12 cellular contexts compared by ENCODE assay signal in the genomic region with DNA sequence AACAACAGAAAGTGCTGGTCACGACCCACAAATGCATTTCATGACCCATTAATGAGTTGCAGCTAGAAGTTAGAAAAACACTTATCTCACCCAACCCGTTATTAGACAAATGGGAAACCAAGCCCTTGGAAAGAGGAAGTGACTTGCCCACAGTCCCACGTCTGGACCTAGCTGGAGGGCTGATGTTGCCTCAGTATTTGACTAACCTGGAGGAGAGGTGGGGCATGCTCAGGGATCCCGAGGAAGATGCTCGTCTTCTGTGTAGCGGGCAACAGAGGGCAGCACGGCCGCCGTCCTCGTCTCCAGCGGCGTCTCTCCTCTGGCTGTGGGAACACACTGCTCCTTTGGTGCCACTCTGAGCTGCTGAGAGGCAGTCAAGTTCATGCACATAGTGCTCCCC. TPM values are rescaled to one million over a fixed set of nuclear protein-coding genes. Genes with fewer than 3 reads are reported as not detected.
DNase-seq lines count a peak whose midpoint lies in the region; ATAC-seq and TF ChIP-seq lines count a peak whose summit lies in the region.
"Had no signal": no experiment of that assay in that cellular context is flagged by ENCODE, and none has a peak within 500 bp of the region (broad histone marks: within the 10 kb centered on the region; RNA-seq: fewer than 3 reads in every experiment).

No MANE protein-coding gene starts in this region.

- ATAC-seq in left ventricle myocardium superior = no peak
- ATAC-seq in WTC11 = peak; percentile 13; the same call in 1 of the 2 replicates
- ATAC-seq: PC-3 had no signal

- H3K36me3 Mint-ChIP-seq in WTC11 = peaks cover 93% of the 10 kb centered on the region

- H3K36me3 ChIP-seq in left ventricle myocardium inferior (peaks cover 71% of the 10 kb centered on the region), thyroid gland (peaks cover 47 to 84% of the 10 kb centered on the region in 2 donors)
- H3K36me3 ChIP-seq: BLaER1 had no signal

- intact Hi-C loops in left ventricle myocardium inferior (cut with micrococcal nuclease) (no loop called here), left ventricle myocardium superior (cut with micrococcal nuclease) (no loop called here), thyroid gland (cut with DNase I) (no loop called here)

- TF ChIP-seq CTCF in left ventricle myocardium inferior (IDR thresholded peaks at IDR 0.05; ENCODE audit: borderline replicate concordance) (no peak), WTC11 (IDR thresholded peaks at IDR 0.05) (no peak), thyroid gland (IDR thresholded peaks at IDR 0.05) (no peak)

- H3K27me3 ChIP-seq in left ventricle myocardium inferior (ENCODE audit: low read depth) = no peaks in the 10 kb centered on the region
- H3K27me3 ChIP-seq in thyroid gland = no peaks in the 10 kb centered on the region
- H3K27me3 ChIP-seq: BLaER1 had no signal

- H3K9me3 ChIP-seq in left ventricle myocardium inferior (replicated peaks) = no peaks in the 10 kb centered on the region
- no peaks in the 10 kb centered on the region for H3K9me3 ChIP-seq in thyroid gland
- H3K9me3 ChIP-seq: BLaER1 had no signal

- WGBS in thyroid gland, 2 donors = 83 to 90% methylated on average over 12 of the region's 12 CpGs

- POLR2A ChIA-PET in WTC11 (lab: Charles Lee) = interaction anchor here (0.6 to 1.3 kb wide), 2 partner anchors 9 to 10 kb away, joined by 3 read pairs; no protein-coding TSS in a partner anchor

- CTCF ChIA-PET in WTC11 (lab: Charles Lee) = interaction anchor here (0.6 to 1.2 kb wide), 2 partner anchors 9 to 15 kb away, joined by 3 read pairs; no protein-coding TSS in a partner anchor

- TF ChIP-seq POLR2A in thyroid gland (IDR thresholded peaks at IDR 0.05) = no peak

- DNase-seq in left ventricle myocardium inferior (no peak), left ventricle myocardium superior (no peak), WTC11 (ENCODE audit: low spot score) (peak; percentile 11), mesenteric fat pad (ENCODE audit: low spot score) (peak; percentile 73), HCEC 1CT (no peak), GDM1 (lab: John Stamatoyannopoulos, UW) (no peak), globus pallidus (ENCODE audit: low spot score) (no peak), thyroid gland (no peak)
- DNase-seq: activated gamma-delta T cell, GOT3, PC-3 had no signal

- H3K9me3 Mint-ChIP-seq in WTC11 = no peaks in the 10 kb centered on the region

- no peak overlapping the region for H3K4me3 Mint-ChIP-seq in WTC11

- no peaks in the 10 kb centered on the region for H3K27me3 Mint-ChIP-seq in WTC11 (ENCODE audit: low read depth)

- peaks cover 100% of the 10 kb centered on the region for H3K4me1 ChIP-seq in left ventricle myocardium inferior
- peaks cover 0 to 5% of the 10 kb centered on the region in 2 donors for H3K4me1 ChIP-seq in thyroid gland

- no peak overlapping the region; the same call in 1 of the 2 replicates for H3K27ac Mint-ChIP-seq in WTC11

- H3K4me3 ChIP-seq in left ventricle myocardium inferior (no peak overlapping the region), thyroid gland (replicated peaks in 1 of 3) (no peak overlapping the region)
- H3K4me3 ChIP-seq: BLaER1 had no signal

- H3K4me1 Mint-ChIP-seq in WTC11 = peaks cover 52% of the 10 kb centered on the region

- H3K27ac ChIP-seq in left ventricle myocardium inferior (replicated peaks) = peak overlapping the region; percentile 73
- no peak overlapping the region for H3K27ac ChIP-seq in thyroid gland
- H3K27ac ChIP-seq: BLaER1 had no signal

TF ChIP-seq in WTC11, 78 proteins besides CTCF, POLR2A, EP300 and RAD21 (continues in another document):
- no peak for TF ChIP-seq TEAD1 (CRISPR knock-in tag; IDR thresholded peaks at IDR 0.05)
- TF ChIP-seq ESRRA (CRISPR knock-in tag; IDR thresholded peaks at IDR 0.05; ENCODE audit: borderline replicate concordance) = no peak
- TF ChIP-seq ZNF423 (CRISPR knock-in tag; IDR thresholded peaks at IDR 0.05) = no peak
- TF ChIP-seq, protein P1, sequence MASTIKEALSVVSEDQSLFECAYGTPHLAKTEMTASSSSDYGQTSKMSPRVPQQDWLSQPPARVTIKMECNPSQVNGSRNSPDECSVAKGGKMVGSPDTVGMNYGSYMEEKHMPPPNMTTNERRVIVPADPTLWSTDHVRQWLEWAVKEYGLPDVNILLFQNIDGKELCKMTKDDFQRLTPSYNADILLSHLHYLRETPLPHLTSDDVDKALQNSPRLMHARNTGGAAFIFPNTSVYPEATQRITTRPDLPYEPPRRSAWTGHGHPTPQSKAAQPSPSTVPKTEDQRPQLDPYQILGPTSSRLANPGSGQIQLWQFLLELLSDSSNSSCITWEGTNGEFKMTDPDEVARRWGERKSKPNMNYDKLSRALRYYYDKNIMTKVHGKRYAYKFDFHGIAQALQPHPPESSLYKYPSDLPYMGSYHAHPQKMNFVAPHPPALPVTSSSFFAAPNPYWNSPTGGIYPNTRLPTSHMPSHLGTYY (CRISPR knock-in tag; IDR thresholded peaks at IDR 0.05) = no peak
- no peak for TF ChIP-seq NR2C2 (CRISPR knock-in tag; IDR thresholded peaks at IDR 0.05)
- TF ChIP-seq PRDM15 (CRISPR knock-in tag; IDR thresholded peaks at IDR 0.05) = no peak
- no peak for TF ChIP-seq GTF2I (CRISPR knock-in tag; conservative IDR thresholded peaks at IDR 0.05)
- TF ChIP-seq ZNF532 (CRISPR knock-in tag; IDR thresholded peaks at IDR 0.05; ENCODE audit: borderline replicate concordance) = no peak
- TF ChIP-seq E2F1 (CRISPR knock-in tag; IDR thresholded peaks at IDR 0.05) = no peak

RNA-seq across cellular contexts. Expression of gene CCND2, which starts 12.7 kb away (rescaled TPM):
- total RNA-seq in left ventricle myocardium inferior (283 TPM), left ventricle myocardium superior (281 TPM), WTC11 (2021) (194 to 266 TPM (median 261 TPM) in 3 replicates), mesenteric fat pad (93.0 TPM), thyroid gland (100 to 1,000 TPM in 3 of 4 donors, 10 to 100 TPM in 1; 81.4 to 135 (median 122) TPM)
- total RNA-seq: PC-3 had no signal

RNA-seq across cellular contexts. Expression of gene TIGAR, which starts 34.8 kb away (rescaled TPM):
- 13.6 TPM for total RNA-seq in left ventricle myocardium inferior
- total RNA-seq in left ventricle myocardium superior = 14.4 TPM
- 14.4 to 26.7 TPM (median 18.0 TPM) in 3 replicates for total RNA-seq in WTC11 (2021)
- total RNA-seq in mesenteric fat pad = 13.8 TPM
- total RNA-seq in thyroid gland = 1 to 10 TPM; 4.0 to 6.3 (median 5.4) TPM

Comparison
In these comparisons a context has a peak if more than half of its experiments do, and no peak if none do; other contexts are left out.
1. DNase-seq: peak in WTC11 (single experiment) and mesenteric fat pad (single experiment); none in left ventricle myocardium inferior (single experiment), left ventricle myocardium superior (single experiment), HCEC 1CT (single experiment), GDM1 (single experiment), globus pallidus (single experiment) and thyroid gland (0 of 2).